In genomic region chr11:17314232-17314547, GRCh38 we compare ENCODE assay signal across 1 cellular context.
TF ChIP-seq lines count a peak whose summit lies in the region.

No MANE protein-coding gene starts in this region.

TF ChIP-seq in HEK293, 187 proteins besides CTCF, POLR2A, EP300 and RAD21 (continued from another document and continues in another):
- no peak for TF ChIP-seq ZNF610 (tag by site-specific recombination; IDR thresholded peaks at IDR 0.05; ENCODE audit: borderline replicate concordance)
- no peak for TF ChIP-seq IKZF3 (tag by site-specific recombination; IDR thresholded peaks at IDR 0.05)
- 0 out of 2 replicates have a peak, but pooled peaks have one; percentile 21 for TF ChIP-seq ZNF558 (tag by site-specific recombination; IDR thresholded peaks at IDR 0.05)
- no peak for TF ChIP-seq ZBTB26 (tag by site-specific recombination; optimal IDR thresholded peaks at IDR 0.05)
- no peak for TF ChIP-seq ZNF792 (tag by site-specific recombination; IDR thresholded peaks at IDR 0.05)
- TF ChIP-seq ZBTB10 (tag by site-specific recombination; IDR thresholded peaks at IDR 0.05): no peak
- peak; percentile 73 for TF ChIP-seq SP7 (tag by site-specific recombination; IDR thresholded peaks at IDR 0.05)
- TF ChIP-seq ZNF114 (tag by site-specific recombination; IDR thresholded peaks at IDR 0.05): no peak
- peak; percentile 26; the same call in 1 of the 2 replicates for TF ChIP-seq TSHZ1 (tag by site-specific recombination; IDR thresholded peaks at IDR 0.05; ENCODE audit: borderline replicate concordance)
- TF ChIP-seq ZEB2 (tag by site-specific recombination; IDR thresholded peaks at IDR 0.05): peak; percentile 68
- peak; percentile 90 for TF ChIP-seq PRDM6 (tag by site-specific recombination; IDR thresholded peaks at IDR 0.05)
- no peak for TF ChIP-seq ZNF133 (tag by site-specific recombination; IDR thresholded peaks at IDR 0.05)
- 0 out of 2 replicates have a peak, but pooled peaks have one; percentile 73 for TF ChIP-seq ZNF24 (tag by site-specific recombination; IDR thresholded peaks at IDR 0.05)
- TF ChIP-seq ZNF132 (tag by site-specific recombination; IDR thresholded peaks at IDR 0.05; ENCODE audit: borderline replicate concordance): no peak
- TF ChIP-seq ZNF791 (tag by site-specific recombination; IDR thresholded peaks at IDR 0.05): no peak
- peak; percentile 41; the same call in 1 of the 2 replicates for TF ChIP-seq ZXDB (tag by site-specific recombination; IDR thresholded peaks at IDR 0.05)
- no peak for TF ChIP-seq ZNF664 (tag by site-specific recombination; IDR thresholded peaks at IDR 0.05)
- peak; percentile 73; the same call in 1 of the 2 replicates for TF ChIP-seq GFI1B (tag by site-specific recombination; IDR thresholded peaks at IDR 0.05)
- TF ChIP-seq ZNF692 (tag by site-specific recombination; IDR thresholded peaks at IDR 0.05): peak; percentile 65
- peak; percentile 55; the same call in 1 of the 2 replicates for TF ChIP-seq ZNF366 (tag by site-specific recombination; conservative IDR thresholded peaks at IDR 0.05)
- TF ChIP-seq PRDM1 (tag by site-specific recombination; IDR thresholded peaks at IDR 0.05): peak; percentile 49; the same call in 1 of the 2 replicates
- TF ChIP-seq INSM2 (tag by site-specific recombination; IDR thresholded peaks at IDR 0.05): peak; percentile 35; the same call in 1 of the 2 replicates
- peak; percentile 92 for TF ChIP-seq MZF1 (tag by site-specific recombination; IDR thresholded peaks at IDR 0.05; ENCODE audit: borderline replicate concordance)
- no peak for TF ChIP-seq KLF8 (tag by site-specific recombination; IDR thresholded peaks at IDR 0.05)
- no peak for TF ChIP-seq BCL6B (tag by site-specific recombination; IDR thresholded peaks at IDR 0.05)
- 0 out of 2 replicates have a peak, but pooled peaks have one; percentile 54 for TF ChIP-seq ZFP69B (tag by site-specific recombination; IDR thresholded peaks at IDR 0.05)
- peak; percentile 60; the same call in 1 of the 2 replicates for TF ChIP-seq ZNF600 (tag by site-specific recombination; IDR thresholded peaks at IDR 0.05)
- peak; percentile 65 for TF ChIP-seq ZBTB21 (tag by site-specific recombination; IDR thresholded peaks at IDR 0.05)
- 0 out of 2 replicates have a peak, but pooled peaks have one; percentile 60 for TF ChIP-seq ZNF324 (tag by site-specific recombination; IDR thresholded peaks at IDR 0.05)
- TF ChIP-seq ZNF580 (tag by site-specific recombination; IDR thresholded peaks at IDR 0.05): 0 out of 2 replicates have a peak, but pooled peaks have one; percentile 10
- TF ChIP-seq ZNF488 (tag by site-specific recombination; IDR thresholded peaks at IDR 0.05): no peak
- TF ChIP-seq SP2 (tag by site-specific recombination; IDR thresholded peaks at IDR 0.05): peak; percentile 27; the same call in 1 of the 2 replicates
- TF ChIP-seq ZNF521 (tag by site-specific recombination; IDR thresholded peaks at IDR 0.05): no peak
- TF ChIP-seq ZNF501 (tag by site-specific recombination; IDR thresholded peaks at IDR 0.05): no peak
- TF ChIP-seq ZNF660 (tag by site-specific recombination; IDR thresholded peaks at IDR 0.05): 0 out of 2 replicates have a peak, but pooled peaks have one; percentile 38
- TF ChIP-seq PRDM10 (tag by site-specific recombination; IDR thresholded peaks at IDR 0.05): no peak
- peak; percentile 88 for TF ChIP-seq ZBTB44 (tag by site-specific recombination; IDR thresholded peaks at IDR 0.05)
- peak; percentile 87 for TF ChIP-seq ZNF629 (tag by site-specific recombination; IDR thresholded peaks at IDR 0.05)
